29 cellular contexts compared by ENCODE assay signal in genomic region chr3:141708367-141708766, GRCh38. TPM values are rescaled to one million over a fixed set of nuclear protein-coding genes. Genes with fewer than 3 reads are reported as not detected.
DNase-seq lines count a peak whose midpoint lies in the region; TF ChIP-seq lines count a peak whose summit lies in the region.
"Had no signal": no experiment of that assay in that cellular context is flagged by ENCODE, and none has a peak within 500 bp of the region (broad histone marks: within the 10 kb centered on the region; RNA-seq: fewer than 3 reads in every experiment).

No MANE protein-coding gene starts in this region.

- no peaks in the 10 kb centered on the region for H3K79me2 ChIP-seq in osteoblast (ENCODE audit: insufficient read depth, low read length)

- H4K20me1 ChIP-seq in osteoblast (ENCODE audit: insufficient read depth, low read length): no peaks in the 10 kb centered on the region

- H3K27me3 Mint-ChIP-seq in nephron progenitor cell (ENCODE audit: low read depth, poor library complexity): peaks cover 4% of the 10 kb centered on the region
- H3K27me3 Mint-ChIP-seq: naive B cell had no signal

- H3K4me1 ChIP-seq in osteoblast (ENCODE audit: insufficient read depth, low read length) (peaks cover 23% of the 10 kb centered on the region), adrenal gland (replicated peaks in 1 of 2) (peaks cover 8 to 11% of the 10 kb centered on the region in 2 donors)
- H3K4me1 ChIP-seq: left ventricle myocardium inferior had no signal

- H3K4me3 ChIP-seq in AG04450 (ENCODE audit: low read depth, low read length) (no peak overlapping the region), HL-60 (replicated peaks; ENCODE audit: insufficient read depth, low read length) (no peak overlapping the region), osteoblast (ENCODE audit: insufficient read depth, low read length) (no peak overlapping the region), adrenal gland (no peak overlapping the region)
- H3K4me3 ChIP-seq: left ventricle myocardium inferior, skin epidermis had no signal

- H3K27me3 ChIP-seq in AG04450 (ENCODE audit: control insufficient read depth, insufficient read depth, low read length) (no peaks in the 10 kb centered on the region), HL-60 (ENCODE audit: insufficient read depth, poor library complexity, severe bottlenecking) (no peaks in the 10 kb centered on the region), osteoblast (ENCODE audit: insufficient read depth, low read length) (no peaks in the 10 kb centered on the region), adrenal gland (no peaks in the 10 kb centered on the region)
- H3K27me3 ChIP-seq: brain microvascular endothelial cell had no signal

- no peaks in the 10 kb centered on the region for H3K36me3 ChIP-seq in osteoblast (ENCODE audit: insufficient read depth, low read length)
- no peaks in the 10 kb centered on the region for H3K36me3 ChIP-seq in adrenal gland (replicated peaks in 1 of 2)
- H3K36me3 ChIP-seq: brain microvascular endothelial cell, left ventricle myocardium inferior, WERI-Rb-1 had no signal

- no peak overlapping the region for H3K4me3 Mint-ChIP-seq in nephron progenitor cell
- H3K4me3 Mint-ChIP-seq: activated CD4-positive, alpha-beta T cell treated with anti-CD3 and anti-CD28 coated beads, Interleukin-2, amount 10 ng/mL, durations not matched to agents 7 days and 5 days; activated T-cell treated with anti-CD3 and anti-CD28 coated beads, Interleukin-2, amount 50 U/mL, for 4 hours; IgD-negative memory B cell; naive B cell; type B pancreatic cell had no signal

- peak overlapping the region; percentile 60 for H3K27ac ChIP-seq in AG04450 (ENCODE audit: low read depth, low read length)
- H3K27ac ChIP-seq in HL-60 (replicated peaks): no peak overlapping the region
- peak overlapping the region; percentile 10 for H3K27ac ChIP-seq in osteoblast (ENCODE audit: low read depth, low read length)
- peak overlapping the region in 2 of 5 donors; percentile 9 to 40 for H3K27ac ChIP-seq in adrenal gland
- H3K27ac ChIP-seq: left ventricle myocardium inferior, WERI-Rb-1 had no signal

- peak overlapping the region; percentile 40 for H2AFZ ChIP-seq in osteoblast (ENCODE audit: low read length)

- intact Hi-C loops in adrenal gland (cut with DNase I): no loop called here

- peaks cover 8% of the 10 kb centered on the region for H3K9me3 Mint-ChIP-seq in nephron progenitor cell
- H3K9me3 Mint-ChIP-seq: activated CD4-positive, alpha-beta T cell treated with anti-CD3 and anti-CD28 coated beads, Interleukin-2, amount 10 ng/mL, durations not matched to agents 7 days and 5 days; activated T-cell treated with anti-CD3 and anti-CD28 coated beads, Interleukin-2, amount 50 U/mL, for 4 hours; IgD-negative memory B cell; naive B cell had no signal

- DNase-seq in AG04450 (ENCODE audit: low read depth, low spot score): no peak
- peak; percentile 52 to 81 for DNase-seq in HL-60 (ENCODE audit: low read depth in 1 of 2, low spot score in 1 of 2)
- DNase-seq in SKM-1 treated with dmso at 0.1 percent for 144 hours (lab: John Stamatoyannopoulos, UW; ENCODE audit: unreplicated experiment): peak; percentile 27
- DNase-seq in osteoblast (ENCODE audit: insufficient read length, low spot score, missing footprints): no peak
- DNase-seq in nephron progenitor cell: no peak
- no peak for DNase-seq in adrenal gland
- DNase-seq in cerebellar nuclear complex (lab: John Stamatoyannopoulos, UW): no peak
- no peak for DNase-seq in NCI-H2227 (lab: John Stamatoyannopoulos, UW; ENCODE audit: unreplicated experiment)
- DNase-seq: activated CD4-positive, alpha-beta T cell treated with anti-CD3 and anti-CD28 coated beads, Interleukin-2, amount 10 ng/mL, durations not matched to agents 7 days and 5 days; activated T-cell treated with anti-CD3 and anti-CD28 coated beads, Interleukin-2, amount 50 U/mL, for 4 hours; brain microvascular endothelial cell; C1 segment of cervical spinal cord; effector CD8-positive, alpha-beta T cell; islet precursor cell; left ventricle myocardium inferior; naive B cell; NCI-H1436; NCI-H2081 treated with DMSO at 0.1 percent for 48 hours; NCI-H748 treated with DMSO at 0.1 percent for 48 hours; occipital lobe; stimulated activated CD4-positive, alpha-beta T cell treated with anti-CD3 and anti-CD28 coated beads, Interleukin-2, amount 100 ng/mL, for 24 hours; T-helper 9 cell; WERI-Rb-1 had no signal

- TF ChIP-seq CTCF in AG04450 (IDR thresholded peaks at IDR 0.05; ENCODE audit: low read depth, low read length): no peak
- TF ChIP-seq CTCF in HL-60 (IDR thresholded peaks at IDR 0.05; ENCODE audit: insufficient read depth, low read length): no peak
- TF ChIP-seq CTCF in osteoblast (IDR thresholded peaks at IDR 0.05; ENCODE audit: extremely low read depth, low read depth, low read length): no peak
- TF ChIP-seq CTCF in nephron progenitor cell (IDR thresholded peaks at IDR 0.05): no peak
- TF ChIP-seq CTCF in adrenal gland (IDR thresholded peaks at IDR 0.05): no peak

- no peak overlapping the region for H3K27ac Mint-ChIP-seq in nephron progenitor cell
- H3K27ac Mint-ChIP-seq: activated CD4-positive, alpha-beta T cell treated with anti-CD3 and anti-CD28 coated beads, Interleukin-2, amount 10 ng/mL, durations not matched to agents 7 days and 5 days; IgD-negative memory B cell; naive B cell; type B pancreatic cell had no signal

- no peaks in the 10 kb centered on the region for H3K9me3 ChIP-seq in AG04450 (ENCODE audit: control insufficient read depth, insufficient read depth, low read length)
- H3K9me3 ChIP-seq in osteoblast (ENCODE audit: low read depth, low read length): no peaks in the 10 kb centered on the region
- H3K9me3 ChIP-seq in adrenal gland (replicated peaks in 1 of 3): no peaks in the 10 kb centered on the region
- H3K9me3 ChIP-seq: left ventricle myocardium inferior had no signal

- POLR2A ChIA-PET in AG04450 (lab: Yijun Ruan, JAX): interaction anchor here (1.2 kb wide), 1 partner anchor 18 kb away, joined by 7 read pairs; no protein-coding TSS in a partner anchor

- CTCF ChIA-PET in AG04450 (lab: Charles Lee): interaction anchor here (1.0 to 1.2 kb wide), 2 partner anchors 9 to 167 kb away, joined by 3 read pairs; no protein-coding TSS in a partner anchor

- H3K36me3 Mint-ChIP-seq in nephron progenitor cell (ENCODE audit: low read depth): peaks cover 4% of the 10 kb centered on the region
- H3K36me3 Mint-ChIP-seq: IgD-negative memory B cell, naive B cell, type B pancreatic cell had no signal

- no peak overlapping the region for H3K4me2 ChIP-seq in osteoblast (ENCODE audit: insufficient read depth, low read length)

- H3K4me1 Mint-ChIP-seq in nephron progenitor cell: peaks cover 5% of the 10 kb centered on the region
- H3K4me1 Mint-ChIP-seq: activated CD4-positive, alpha-beta T cell treated with anti-CD3 and anti-CD28 coated beads, Interleukin-2, amount 10 ng/mL, durations not matched to agents 7 days and 5 days; IgD-negative memory B cell; naive B cell had no signal

- TF ChIP-seq POLR2A in adrenal gland (IDR thresholded peaks at IDR 0.05): no peak

- 84 to 91% (median 86%) methylated on average over 4 of the region's 4 CpGs for WGBS in adrenal gland, 4 donors

RNA-seq across cellular contexts. Expression of gene RNF7, which starts 29.7 kb away (rescaled TPM):
- polyA plus RNA-seq in AG04450 (2011; rRNA removed) (97.1 and 113 TPM in 2 replicates), adrenal gland (100 to 1,000 TPM; 107 to 315 (median 247) TPM)
- 19.6 and 19.9 TPM in 2 replicates for polyA minus RNA-seq in AG04450 (2011; rRNA and poly(A)+ RNA removed)
- total RNA-seq in osteoblast (48.1 and 52.2 TPM in 2 replicates), adrenal gland (100 to 1,000 TPM in 7 of 8 donors, 10 to 100 TPM in 1; 87.4 to 162 (median 124) TPM)

RNA-seq across cellular contexts. Expression of gene GRK7, which starts 54.8 kb away (rescaled TPM):
- polyA plus RNA-seq in AG04450 (2011; rRNA removed) (not detected in 2 replicates), adrenal gland (under 1 TPM in 1 of 3 donors, not detected in 2; 0.07 TPM)
- polyA minus RNA-seq in AG04450 (2011; rRNA and poly(A)+ RNA removed): not detected in 2 replicates
- total RNA-seq in osteoblast (not detected in 2 replicates), adrenal gland (under 1 TPM in 1 of 8 donors, not detected in 7; 0.07 TPM)
- total RNA-seq: activated CD4-positive, alpha-beta T cell treated with anti-CD3 and anti-CD28 coated beads, Interleukin-2, amount 10 ng/mL, durations not matched to agents 7 days and 5 days; activated T-cell treated with anti-CD3 and anti-CD28 coated beads, Interleukin-2, amount 50 U/mL, for 4 hours; Daoy; epithelial cell of proximal tubule; fibroblast of villous mesenchyme; left ventricle myocardium inferior; occipital lobe had no signal
- polyA plus RNA-seq: IgD-negative memory B cell had no signal

Comparison
In these comparisons a context has a peak if more than half of its experiments do, and no peak if none do; other contexts are left out.
1. DNase-seq: peak in HL-60 (2 of 2) and SKM-1 treated with dmso at 0.1 percent for 144 hours (single experiment); none in AG04450 (single experiment), osteoblast (single experiment), nephron progenitor cell (single experiment), adrenal gland (0 of 7), cerebellar nuclear complex (0 of 2) and NCI-H2227 (single experiment).